Comparison of ENCODE assay signal across 1 cellular context in the genomic region with DNA sequence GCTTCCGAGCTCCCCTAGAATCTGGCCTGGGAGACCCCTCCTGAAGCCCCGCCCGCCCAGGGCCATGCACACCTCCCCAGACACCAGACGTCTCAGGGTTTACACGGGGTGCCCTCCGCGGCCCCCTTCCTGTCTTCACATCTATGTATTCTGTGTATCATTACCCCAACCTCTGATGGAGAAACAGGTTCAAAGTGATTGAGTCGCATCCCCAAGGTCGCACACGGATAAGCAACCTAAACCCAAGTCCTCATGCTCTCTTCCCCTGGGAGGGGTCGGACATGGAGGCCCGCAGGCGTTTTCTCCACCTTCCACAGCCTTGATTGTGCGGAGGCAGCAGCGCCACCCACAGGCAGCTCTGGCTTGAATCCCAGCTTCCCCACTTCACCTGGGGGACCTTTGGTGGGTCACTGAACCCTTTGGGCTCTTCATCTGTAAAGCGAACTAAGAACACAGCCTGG.
TF ChIP-seq lines count a peak whose summit lies in the region.

No MANE protein-coding gene starts in this region.

TF ChIP-seq in WTC11, 78 proteins besides CTCF, POLR2A, EP300 and RAD21 (continued from another document):
- TF ChIP-seq, protein P1, sequence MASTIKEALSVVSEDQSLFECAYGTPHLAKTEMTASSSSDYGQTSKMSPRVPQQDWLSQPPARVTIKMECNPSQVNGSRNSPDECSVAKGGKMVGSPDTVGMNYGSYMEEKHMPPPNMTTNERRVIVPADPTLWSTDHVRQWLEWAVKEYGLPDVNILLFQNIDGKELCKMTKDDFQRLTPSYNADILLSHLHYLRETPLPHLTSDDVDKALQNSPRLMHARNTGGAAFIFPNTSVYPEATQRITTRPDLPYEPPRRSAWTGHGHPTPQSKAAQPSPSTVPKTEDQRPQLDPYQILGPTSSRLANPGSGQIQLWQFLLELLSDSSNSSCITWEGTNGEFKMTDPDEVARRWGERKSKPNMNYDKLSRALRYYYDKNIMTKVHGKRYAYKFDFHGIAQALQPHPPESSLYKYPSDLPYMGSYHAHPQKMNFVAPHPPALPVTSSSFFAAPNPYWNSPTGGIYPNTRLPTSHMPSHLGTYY (CRISPR knock-in tag; IDR thresholded peaks at IDR 0.05), result no peak
- TF ChIP-seq, protein P2, sequence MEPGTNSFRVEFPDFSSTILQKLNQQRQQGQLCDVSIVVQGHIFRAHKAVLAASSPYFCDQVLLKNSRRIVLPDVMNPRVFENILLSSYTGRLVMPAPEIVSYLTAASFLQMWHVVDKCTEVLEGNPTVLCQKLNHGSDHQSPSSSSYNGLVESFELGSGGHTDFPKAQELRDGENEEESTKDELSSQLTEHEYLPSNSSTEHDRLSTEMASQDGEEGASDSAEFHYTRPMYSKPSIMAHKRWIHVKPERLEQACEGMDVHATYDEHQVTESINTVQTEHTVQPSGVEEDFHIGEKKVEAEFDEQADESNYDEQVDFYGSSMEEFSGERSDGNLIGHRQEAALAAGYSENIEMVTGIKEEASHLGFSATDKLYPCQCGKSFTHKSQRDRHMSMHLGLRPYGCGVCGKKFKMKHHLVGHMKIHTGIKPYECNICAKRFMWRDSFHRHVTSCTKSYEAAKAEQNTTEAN (CRISPR knock-in tag; IDR thresholded peaks at IDR 0.05), result no peak
- no peak for TF ChIP-seq CREB1 (CRISPR knock-in tag; IDR thresholded peaks at IDR 0.05)
- TF ChIP-seq ATF1 (CRISPR knock-in tag; IDR thresholded peaks at IDR 0.05), result no peak
- TF ChIP-seq, protein P3, sequence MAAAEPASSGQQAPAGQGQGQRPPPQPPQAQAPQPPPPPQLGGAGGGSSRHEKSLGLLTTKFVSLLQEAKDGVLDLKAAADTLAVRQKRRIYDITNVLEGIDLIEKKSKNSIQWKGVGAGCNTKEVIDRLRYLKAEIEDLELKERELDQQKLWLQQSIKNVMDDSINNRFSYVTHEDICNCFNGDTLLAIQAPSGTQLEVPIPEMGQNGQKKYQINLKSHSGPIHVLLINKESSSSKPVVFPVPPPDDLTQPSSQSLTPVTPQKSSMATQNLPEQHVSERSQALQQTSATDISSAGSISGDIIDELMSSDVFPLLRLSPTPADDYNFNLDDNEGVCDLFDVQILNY (CRISPR knock-in tag; IDR thresholded peaks at IDR 0.05), result no peak
- TF ChIP-seq FOXP1 (CRISPR knock-in tag; IDR thresholded peaks at IDR 0.05; ENCODE audit: borderline replicate concordance), result no peak
- TF ChIP-seq, protein P4, sequence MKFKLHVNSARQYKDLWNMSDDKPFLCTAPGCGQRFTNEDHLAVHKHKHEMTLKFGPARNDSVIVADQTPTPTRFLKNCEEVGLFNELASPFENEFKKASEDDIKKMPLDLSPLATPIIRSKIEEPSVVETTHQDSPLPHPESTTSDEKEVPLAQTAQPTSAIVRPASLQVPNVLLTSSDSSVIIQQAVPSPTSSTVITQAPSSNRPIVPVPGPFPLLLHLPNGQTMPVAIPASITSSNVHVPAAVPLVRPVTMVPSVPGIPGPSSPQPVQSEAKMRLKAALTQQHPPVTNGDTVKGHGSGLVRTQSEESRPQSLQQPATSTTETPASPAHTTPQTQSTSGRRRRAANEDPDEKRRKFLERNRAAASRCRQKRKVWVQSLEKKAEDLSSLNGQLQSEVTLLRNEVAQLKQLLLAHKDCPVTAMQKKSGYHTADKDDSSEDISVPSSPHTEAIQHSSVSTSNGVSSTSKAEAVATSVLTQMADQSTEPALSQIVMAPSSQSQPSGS (CRISPR knock-in tag; IDR thresholded peaks at IDR 0.05; ENCODE audit: borderline replicate concordance, low read depth), result no peak
- TF ChIP-seq, protein P5, sequence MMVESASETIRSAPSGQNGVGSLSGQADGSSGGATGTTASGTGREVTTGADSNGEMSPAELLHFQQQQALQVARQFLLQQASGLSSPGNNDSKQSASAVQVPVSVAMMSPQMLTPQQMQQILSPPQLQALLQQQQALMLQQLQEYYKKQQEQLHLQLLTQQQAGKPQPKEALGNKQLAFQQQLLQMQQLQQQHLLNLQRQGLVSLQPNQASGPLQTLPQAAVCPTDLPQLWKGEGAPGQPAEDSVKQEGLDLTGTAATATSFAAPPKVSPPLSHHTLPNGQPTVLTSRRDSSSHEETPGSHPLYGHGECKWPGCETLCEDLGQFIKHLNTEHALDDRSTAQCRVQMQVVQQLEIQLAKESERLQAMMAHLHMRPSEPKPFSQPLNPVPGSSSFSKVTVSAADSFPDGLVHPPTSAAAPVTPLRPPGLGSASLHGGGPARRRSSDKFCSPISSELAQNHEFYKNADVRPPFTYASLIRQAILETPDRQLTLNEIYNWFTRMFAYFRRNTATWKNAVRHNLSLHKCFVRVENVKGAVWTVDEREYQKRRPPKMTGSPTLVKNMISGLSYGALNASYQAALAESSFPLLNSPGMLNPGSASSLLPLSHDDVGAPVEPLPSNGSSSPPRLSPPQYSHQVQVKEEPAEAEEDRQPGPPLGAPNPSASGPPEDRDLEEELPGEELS (CRISPR knock-in tag; IDR thresholded peaks at IDR 0.05), result no peak
- no peak for TF ChIP-seq CBFB (CRISPR knock-in tag; IDR thresholded peaks at IDR 0.05; ENCODE audit: low read depth)
- TF ChIP-seq IRF2 (CRISPR knock-in tag; IDR thresholded peaks at IDR 0.05; ENCODE audit: borderline replicate concordance, low read depth), result no peak
- TF ChIP-seq TEAD4 (CRISPR knock-in tag; IDR thresholded peaks at IDR 0.05), result no peak
- TF ChIP-seq, protein P6, sequence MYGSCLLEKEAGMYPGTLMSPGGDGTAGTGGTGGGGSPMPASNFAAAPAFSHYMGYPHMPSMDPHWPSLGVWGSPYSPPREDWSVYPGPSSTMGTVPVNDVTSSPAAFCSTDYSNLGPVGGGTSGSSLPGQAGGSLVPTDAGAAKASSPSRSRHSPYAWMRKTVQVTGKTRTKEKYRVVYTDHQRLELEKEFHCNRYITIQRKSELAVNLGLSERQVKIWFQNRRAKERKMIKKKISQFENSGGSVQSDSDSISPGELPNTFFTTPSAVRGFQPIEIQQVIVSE (CRISPR knock-in tag; IDR thresholded peaks at IDR 0.05; ENCODE audit: borderline replicate concordance), result no peak
- TF ChIP-seq TP53 (CRISPR knock-in tag; IDR thresholded peaks at IDR 0.05), result no peak
- TF ChIP-seq, protein P7, sequence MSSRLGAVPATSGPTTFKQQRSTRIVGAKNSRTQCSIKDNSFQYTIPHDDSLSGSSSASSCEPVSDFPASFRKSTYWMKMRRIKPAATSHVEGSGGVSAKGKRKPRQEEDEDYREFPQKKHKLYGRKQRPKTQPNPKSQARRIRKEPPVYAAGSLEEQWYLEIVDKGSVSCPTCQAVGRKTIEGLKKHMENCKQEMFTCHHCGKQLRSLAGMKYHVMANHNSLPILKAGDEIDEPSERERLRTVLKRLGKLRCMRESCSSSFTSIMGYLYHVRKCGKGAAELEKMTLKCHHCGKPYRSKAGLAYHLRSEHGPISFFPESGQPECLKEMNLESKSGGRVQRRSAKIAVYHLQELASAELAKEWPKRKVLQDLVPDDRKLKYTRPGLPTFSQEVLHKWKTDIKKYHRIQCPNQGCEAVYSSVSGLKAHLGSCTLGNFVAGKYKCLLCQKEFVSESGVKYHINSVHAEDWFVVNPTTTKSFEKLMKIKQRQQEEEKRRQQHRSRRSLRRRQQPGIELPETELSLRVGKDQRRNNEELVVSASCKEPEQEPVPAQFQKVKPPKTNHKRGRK (CRISPR knock-in tag; IDR thresholded peaks at IDR 0.05; ENCODE audit: borderline replicate concordance), result no peak
